Comparison of ENCODE assay signal across 24 cellular contexts in the genomic region with DNA sequence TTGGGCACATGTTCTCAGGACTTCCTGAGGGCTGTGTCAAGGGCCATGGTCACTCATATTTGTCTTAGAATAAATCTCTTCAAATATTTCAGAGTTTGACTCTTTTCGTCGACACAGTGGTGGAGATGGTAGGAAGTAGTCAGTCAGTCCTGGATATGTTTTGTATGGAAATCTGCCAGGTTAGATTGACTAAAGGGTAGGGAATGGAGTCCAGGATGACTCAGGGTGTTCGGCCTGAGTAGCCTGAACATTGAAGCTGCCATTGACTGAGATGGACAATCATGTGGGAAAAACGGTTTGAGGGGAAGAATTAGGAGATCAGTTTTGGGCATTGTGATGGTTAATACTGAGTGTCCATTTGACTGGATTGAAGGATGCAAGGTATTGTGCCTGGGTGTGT.
DNase-seq lines count a peak whose midpoint lies in the region; ATAC-seq and TF ChIP-seq lines count a peak whose summit lies in the region.
"Had no signal": no experiment of that assay in that cellular context is flagged by ENCODE, and none has a peak within 500 bp of the region (broad histone marks: within the 10 kb centered on the region; RNA-seq: fewer than 3 reads in every experiment).

No MANE protein-coding gene starts in this region.

- TF ChIP-seq CTCF in spleen (IDR thresholded peaks at IDR 0.05 in 8 of 11, conservative IDR thresholded peaks at IDR 0.05 in 3 of 11) = no peak

- no peak overlapping the region for H3K4me3 ChIP-seq in spleen
- H3K4me3 ChIP-seq: colonic mucosa, gastrocnemius medialis, right lobe of liver, uterus had no signal

- no peaks in the 10 kb centered on the region for H3K27me3 ChIP-seq in spleen (replicated peaks in 1 of 7)
- H3K27me3 ChIP-seq: BE2C, colonic mucosa, gastrocnemius medialis, right lobe of liver, uterus had no signal

- DNase-seq in HT1080 (ENCODE audit: low read depth) (peak; percentile 89), fibroblast of the conjunctiva (ENCODE audit: low read depth) (peak; percentile 32), spleen (no peak), AG08396 (ENCODE audit: low spot score) (no peak)
- DNase-seq in activated CD4-positive, alpha-beta T cell treated with anti-CD3 and anti-CD28 coated beads for 4 hours = no peak
- no peak for DNase-seq in activated CD4-positive, alpha-beta T cell treated with anti-CD3 and anti-CD28 coated beads, Interleukin-2, amount 50 U/mL, for 4 hours
- DNase-seq: activated CD4-positive, alpha-beta memory T cell treated with anti-CD3 and anti-CD28 coated beads for 36 hours; activated naive CD4-positive, alpha-beta T cell treated with anti-CD3 and anti-CD28 coated beads for 36 hours; activated T-cell treated with anti-CD3 and anti-CD28 coated beads, Interleukin-2, amount 50 U/mL, for 1 hour; aorta; BE2C; colonic mucosa; gastrocnemius medialis; GF-D8; Kasumi-1; left ventricle myocardium superior; NCI-H1417 treated with DMSO at 0.1 percent for 48 hours; NCI-H748 treated with DMSO at 0.1 percent for 48 hours; occipital lobe; right lobe of liver; stimulated activated CD4-positive, alpha-beta T cell treated with anti-CD3 and anti-CD28 coated beads, Interleukin-4, amount 100 ng/mL, for 1 hour; uterus had no signal

- intact Hi-C loops in spleen (cut with DNase I; ENCODE audit: low total_unique reads) = no loop called here

- no peaks in the 10 kb centered on the region for H3K36me3 ChIP-seq in spleen
- H3K36me3 ChIP-seq: BE2C, colonic mucosa, gastrocnemius medialis, right lobe of liver, uterus had no signal

- H3K9me3 ChIP-seq in spleen = peaks cover 0 to 13% (median 0%) of the 10 kb centered on the region in 8 donors
- H3K9me3 ChIP-seq: BE2C, colonic mucosa, gastrocnemius medialis, right lobe of liver, uterus had no signal

- no peak for TF ChIP-seq POLR2A in spleen (IDR thresholded peaks at IDR 0.05)

- 80 to 88% (median 86%) methylated on average over 4 of the region's 4 CpGs for WGBS in spleen, 5 donors

- no peak overlapping the region for H3K27ac ChIP-seq in spleen
- H3K27ac ChIP-seq: colonic mucosa, gastrocnemius medialis, right lobe of liver, uterus had no signal

- no peaks in the 10 kb centered on the region for H3K4me1 ChIP-seq in spleen
- H3K4me1 ChIP-seq: BE2C, colonic mucosa, gastrocnemius medialis, right lobe of liver, uterus had no signal

- ATAC-seq in SK-N-SH treated with all-trans-retinoic acid at 6 μM for 48 hours = peak; percentile 67
- ATAC-seq: gastrocnemius medialis, left ventricle myocardium superior, Panc1, right lobe of liver had no signal

TF ChIP-seq in SK-N-SH treated with all-trans-retinoic acid at 6 μM for 48 hours, 23 proteins besides CTCF, POLR2A, EP300 and RAD21:
- TF ChIP-seq ISL1 (CRISPR knock-in tag; IDR thresholded peaks at IDR 0.05) (no peak), CSDC2 (CRISPR knock-in tag; IDR thresholded peaks at IDR 0.05) (no peak), PPARA (CRISPR knock-in tag; IDR thresholded peaks at IDR 0.05; ENCODE audit: borderline replicate concordance) (no peak), ZNF70 (CRISPR knock-in tag; IDR thresholded peaks at IDR 0.05) (no peak), OSR1 (CRISPR knock-in tag; IDR thresholded peaks at IDR 0.05) (no peak), BACH2 (CRISPR knock-in tag; IDR thresholded peaks at IDR 0.05; ENCODE audit: borderline replicate concordance) (no peak), RARB (CRISPR knock-in tag; IDR thresholded peaks at IDR 0.05) (no peak)
- TF ChIP-seq, protein P1, sequence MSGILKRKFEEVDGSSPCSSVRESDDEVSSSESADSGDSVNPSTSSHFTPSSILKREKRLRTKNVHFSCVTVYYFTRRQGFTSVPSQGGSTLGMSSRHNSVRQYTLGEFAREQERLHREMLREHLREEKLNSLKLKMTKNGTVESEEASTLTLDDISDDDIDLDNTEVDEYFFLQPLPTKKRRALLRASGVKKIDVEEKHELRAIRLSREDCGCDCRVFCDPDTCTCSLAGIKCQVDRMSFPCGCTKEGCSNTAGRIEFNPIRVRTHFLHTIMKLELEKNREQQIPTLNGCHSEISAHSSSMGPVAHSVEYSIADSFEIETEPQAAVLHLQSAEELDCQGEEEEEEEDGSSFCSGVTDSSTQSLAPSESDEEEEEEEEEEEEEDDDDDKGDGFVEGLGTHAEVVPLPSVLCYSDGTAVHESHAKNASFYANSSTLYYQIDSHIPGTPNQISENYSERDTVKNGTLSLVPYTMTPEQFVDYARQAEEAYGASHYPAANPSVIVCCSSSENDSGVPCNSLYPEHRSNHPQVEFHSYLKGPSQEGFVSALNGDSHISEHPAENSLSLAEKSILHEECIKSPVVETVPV (CRISPR knock-in tag; IDR thresholded peaks at IDR 0.05) = no peak

Comparison
In these comparisons a context has a peak if more than half of its experiments do, and no peak if none do; other contexts are left out.
1. DNase-seq: peak in HT1080 (single experiment) and fibroblast of the conjunctiva (single experiment); none in spleen (single experiment), AG08396 (single experiment), activated CD4-positive, alpha-beta T cell treated with anti-CD3 and anti-CD28 coated beads for 4 hours (0 of 2) and activated CD4-positive, alpha-beta T cell treated with anti-CD3 and anti-CD28 coated beads, Interleukin-2, amount 50 U/mL, for 4 hours (0 of 2).